9 cellular contexts compared by ENCODE assay signal in genomic region chr7:150979706-150980390, GRCh38. TPM values are rescaled to one million over a fixed set of nuclear protein-coding genes. Genes with fewer than 3 reads are reported as not detected.
DNase-seq lines count a peak whose midpoint lies in the region; ATAC-seq, FAIRE-seq and TF ChIP-seq lines count a peak whose summit lies in the region.
"Had no signal": no experiment of that assay in that cellular context is flagged by ENCODE, and none has a peak within 500 bp of the region (broad histone marks: within the 10 kb centered on the region; RNA-seq: fewer than 3 reads in every experiment).

No MANE protein-coding gene starts in this region.

- H3K27me3 ChIP-seq in KMS-11 (ENCODE audit: insufficient read depth, low read depth) (peaks cover 55% of the 10 kb centered on the region), K562 (ENCODE audit: control insufficient read depth in 2 of 2, insufficient read depth in 2 of 2, low read length in 2 of 2) (peaks cover 23 to 29% of the 10 kb centered on the region in 2 experiments), stomach smooth muscle (ENCODE audit: control insufficient read depth in 1 of 2, insufficient read depth in 2 of 2, low read length in 2 of 2) (peaks cover 0 to 2% of the 10 kb centered on the region in 2 donors)

- no peak overlapping the region for H2AFZ ChIP-seq in KMS-11 (ENCODE audit: low read depth)
- H2AFZ ChIP-seq in K562 (ENCODE audit: low read depth, low read length), result no peak overlapping the region

- ATAC-seq in K562 (no peak), left colon (peak; percentile 15)

- peaks cover 32% of the 10 kb centered on the region for H3K4me1 ChIP-seq in KMS-11 (ENCODE audit: low read depth, poor library complexity, severe bottlenecking)
- H3K4me1 ChIP-seq in K562 (replicated peaks in 1 of 2; ENCODE audit: control insufficient read depth in 2 of 2, insufficient read depth in 2 of 2, low read length in 2 of 2), result peaks cover 37 to 55% of the 10 kb centered on the region in 2 experiments
- H3K4me1 ChIP-seq in stomach smooth muscle (ENCODE audit: control insufficient read depth, insufficient read depth, low read length), result peaks cover 45% of the 10 kb centered on the region

- no peak for FAIRE-seq in K562 (lab: Jason Lieb, UNC)
- FAIRE-seq: GM19239 had no signal

- peaks cover 3% of the 10 kb centered on the region for H3K9me1 ChIP-seq in K562 (ENCODE audit: control insufficient read depth, insufficient read depth, low read length)

- H3K36me3 ChIP-seq in KMS-11 (ENCODE audit: insufficient read depth), result no peaks in the 10 kb centered on the region
- H3K36me3 ChIP-seq in K562 (ENCODE audit: control insufficient read depth, insufficient read depth, low read length), result no peaks in the 10 kb centered on the region
- no peaks in the 10 kb centered on the region for H3K36me3 ChIP-seq in stomach smooth muscle (ENCODE audit: control insufficient read depth in 2 of 2, insufficient read depth in 2 of 2, low read length in 2 of 2)

- H3K9me3 Mint-ChIP-seq in activated naive CD4-positive, alpha-beta T cell treated with anti-CD3 and anti-CD28 coated beads for 36 hours, result no peaks in the 10 kb centered on the region

- H3K27ac Mint-ChIP-seq in activated naive CD4-positive, alpha-beta T cell treated with anti-CD3 and anti-CD28 coated beads for 36 hours, result no peak overlapping the region
- H3K27ac Mint-ChIP-seq: stimulated activated naive B cell treated with anti-CD40 and anti-IgM and Interleukin-4, amounts not matched to agents 10 μg/mL and 1 μg/mL and 100 μg/mL, for 72 hours had no signal

- H3K4me3 ChIP-seq in KMS-11 (IDR thresholded peaks at IDR 0.05; ENCODE audit: insufficient read depth, low read depth, low read length) (no peak overlapping the region), K562 (no peak overlapping the region), stomach smooth muscle (ENCODE audit: low read length in 2 of 2) (peak overlapping the region; percentile 35 to 74)

- H3K27ac ChIP-seq in KMS-11 (no peak overlapping the region), K562 (ENCODE audit: extremely low read depth, low read depth, low read length) (no peak overlapping the region), stomach smooth muscle (ENCODE audit: low read length) (peak overlapping the region; percentile 88)

- no peak overlapping the region for H3K9ac ChIP-seq in KMS-11
- peak overlapping the region in 1 of 2 experiments; percentile 77; a peak in 2 of 4 replicates for H3K9ac ChIP-seq in K562 (ENCODE audit: insufficient read depth in 1 of 2, low read depth in 2 of 2, low read length in 2 of 2)
- H3K9ac ChIP-seq in stomach smooth muscle (ENCODE audit: low read length in 2 of 2), result peak overlapping the region in 1 of 2 donors; percentile 47

- H3K4me1 Mint-ChIP-seq in activated naive CD4-positive, alpha-beta T cell treated with anti-CD3 and anti-CD28 coated beads for 36 hours (ENCODE audit: low read depth), result peaks cover 20% of the 10 kb centered on the region

- POLR2A ChIA-PET in K562 (lab: Yijun Ruan, JAX), result interaction anchor here (0.7 to 1.6 kb wide), 13 partner anchors 11 to 113 kb away, joined by 3 to 10 read pairs (median 3); partner anchors contain the start of gene NOS3

- no peak overlapping the region for H3K4me3 Mint-ChIP-seq in activated naive CD4-positive, alpha-beta T cell treated with anti-CD3 and anti-CD28 coated beads for 36 hours
- H3K4me3 Mint-ChIP-seq: stimulated activated naive B cell treated with anti-CD40 and anti-IgM and Interleukin-4, amounts not matched to agents 10 μg/mL and 1 μg/mL and 100 μg/mL, for 72 hours had no signal

- TF ChIP-seq CTCF in KMS-11 (conservative IDR thresholded peaks at IDR 0.05; ENCODE audit: low read depth, low read length), result no peak
- TF ChIP-seq CTCF in K562 (IDR thresholded peaks at IDR 0.05 in 2 of 3, conservative IDR thresholded peaks at IDR 0.05 in 1 of 3; ENCODE audit: insufficient read depth in 2 of 3, low read depth in 1 of 3, low read length in 3 of 3), result no peak

- no peak for TF ChIP-seq RAD21 in K562 (CRISPR knock-in tag; conservative IDR thresholded peaks at IDR 0.05 in 1 of 2, IDR thresholded peaks at IDR 0.05 in 1 of 2)

- H3K27me3 Mint-ChIP-seq in activated naive CD4-positive, alpha-beta T cell treated with anti-CD3 and anti-CD28 coated beads for 36 hours (ENCODE audit: low read depth), result peaks cover 46% of the 10 kb centered on the region

- in situ Hi-C loops in K562 (cut with MboI), result no loop called here

- intact Hi-C loops in K562 (cut with micrococcal nuclease) (no loop called here), left colon (cut with DNase I, micrococcal nuclease) (loop anchor here (10.0 kb wide), 2 partner anchors 85 to 195 kb away; no protein-coding TSS in a partner anchor)
- intact Hi-C loops in activated naive CD4-positive, alpha-beta T cell treated with anti-CD3 and anti-CD28 coated beads for 36 hours (cut with micrococcal nuclease), result no loop called here

- peak overlapping the region; percentile 100 for H3K4me2 ChIP-seq in KMS-11
- H3K4me2 ChIP-seq in K562 (ENCODE audit: insufficient read depth, low read length), result peak overlapping the region; percentile 85

- H3K79me2 ChIP-seq in KMS-11 (ENCODE audit: insufficient read depth, low read depth), result no peaks in the 10 kb centered on the region
- H3K79me2 ChIP-seq in K562 (ENCODE audit: control insufficient read depth, insufficient read depth, low read length), result peaks cover 26% of the 10 kb centered on the region

- no peaks in the 10 kb centered on the region for H4K20me1 ChIP-seq in KMS-11 (ENCODE audit: insufficient read depth)
- peaks cover 9% of the 10 kb centered on the region; the same call in 1 of the 2 replicates for H4K20me1 ChIP-seq in K562 (replicated peaks; ENCODE audit: control insufficient read depth, insufficient read depth, low read length)

- H3K9me3 ChIP-seq in K562 (replicated peaks; ENCODE audit: control insufficient read depth, insufficient read depth, low read depth, low read length) (no peaks in the 10 kb centered on the region), stomach smooth muscle (ENCODE audit: control insufficient read depth in 2 of 2, low read length in 2 of 2) (no peaks in the 10 kb centered on the region)

- no TSS peak for BruUV-seq in K562 (replicated peaks; lab: Mats Ljungman, UMichigan)

- H3K36me3 Mint-ChIP-seq in activated naive CD4-positive, alpha-beta T cell treated with anti-CD3 and anti-CD28 coated beads for 36 hours (ENCODE audit: low read depth), result no peaks in the 10 kb centered on the region

- TF ChIP-seq EP300 in K562 (IDR thresholded peaks at IDR 0.05; ENCODE audit: low read length), result no peak

- CTCF ChIA-PET in K562 (lab: Yijun Ruan, JAX; ENCODE audit: low intra/inter-chr PET ratio), result interaction anchor here (0.9 to 1.0 kb wide), 2 partner anchors 9 to 81 kb away, joined by 4 to 7 read pairs; no protein-coding TSS in a partner anchor
- CTCF ChIA-PET in activated naive CD4-positive, alpha-beta T cell treated with anti-CD3 and anti-CD28 coated beads for 36 hours (lab: Charles Lee), result interaction anchor here (0.9 to 2.9 kb wide), 5 partner anchors 10 to 39 kb away, joined by 3 to 15 read pairs (median 5); no protein-coding TSS in a partner anchor

- TF ChIP-seq POLR2A in K562 (conservative IDR thresholded peaks at IDR 0.05), result no peak

- WGBS in K562 (ENCODE audit: insufficient coverage, low coverage, missing lambda C conversion rate), result 15% methylated on average over 7 of the region's 7 CpGs

- DNase-seq in K562 (ENCODE audit: extremely low read depth in 1 of 4, low spot score in 3 of 4) (no peak), left colon (peak; percentile 34 to 74), D341Med (ENCODE audit: low spot score) (no peak), T1000 (lab: John Stamatoyannopoulos, UW) (no peak)
- no peak for DNase-seq in activated naive CD4-positive, alpha-beta T cell treated with anti-CD3 and anti-CD28 coated beads for 36 hours
- DNase-seq: stimulated activated naive B cell treated with anti-CD40 and anti-IgM and Interleukin-4, amounts not matched to agents 10 μg/mL and 1 μg/mL and 100 μg/mL, for 72 hours had no signal

RNA-seq across cellular contexts. Expression of gene KCNH2, which starts 1.7 kb away (rescaled TPM):
- 101 and 344 TPM in 2 replicates for total RNA-seq in K562 (2011; cell fraction: chromatin; rRNA removed; ENCODE audit: low replicate concordance)
- 421 and 427 TPM in 2 replicates for total RNA-seq in K562 (2011; cell fraction: nucleolus; rRNA removed)
- total RNA-seq in K562 (2011; cell fraction: nucleoplasm; rRNA removed), result 291 and 342 TPM in 2 replicates
- total RNA-seq in K562 (2014; rRNA removed) (326 and 470 TPM in 2 replicates), K562 (2014; rRNA removed; fragmentation: Illumina TruSeq; extraction: Trizol) (63.4 and 97.8 TPM in 2 replicates), K562 (2015; rRNA removed; fragmentation: Illumina TruSeq; extraction: Trizol) (215 and 218 TPM in 2 replicates), K562 (2021) (368 and 385 TPM in 2 replicates), left colon (10 to 100 TPM in 1 of 2 donors, under 1 TPM in 1; 0.92 to 10.4 TPM)
- polyA plus RNA-seq in K562 (2011; rRNA removed) (125 and 154 TPM in 2 replicates), K562 (2014; fragmentation: Illumina TruSeq; extraction: Trizol) (222 and 298 TPM in 2 replicates), K562 (2014; fragmentation: Nextera tagmentation; extraction: Ambion mirVana) (10 to 100 TPM; 18.1 to 29.0 TPM), K562 (2014; rRNA removed) (251 and 295 TPM in 2 replicates)
- 184 and 684 TPM in 2 replicates for polyA plus RNA-seq in K562 (2011; cell fraction: cytosol; rRNA removed)
- 202 and 446 TPM in 2 replicates for polyA plus RNA-seq in K562 (2011; cell fraction: nucleus; rRNA removed)
- polyA plus RNA-seq in K562 (2012), result 270 and 304 TPM in 2 replicates
- 46.2 and 123 TPM in 2 replicates for polyA minus RNA-seq in K562 (2011; rRNA and poly(A)+ RNA removed)
- polyA minus RNA-seq in K562 (2011; cell fraction: cytosol; rRNA and poly(A)+ RNA removed), result 133 and 200 TPM in 2 replicates
- polyA minus RNA-seq in K562 (2011; cell fraction: nucleus; rRNA and poly(A)+ RNA removed), result 111 and 144 TPM in 2 replicates
- under 1 TPM; 0.17 to 0.19 TPM for total RNA-seq in activated naive CD4-positive, alpha-beta T cell treated with anti-CD3 and anti-CD28 coated beads for 36 hours

RNA-seq across cellular contexts. Expression of gene NOS3, which starts 11.0 kb away (rescaled TPM):
- 17.7 and 69.8 TPM in 2 replicates for total RNA-seq in K562 (2011; cell fraction: chromatin; rRNA removed; ENCODE audit: low replicate concordance)
- 82.0 and 87.6 TPM in 2 replicates for total RNA-seq in K562 (2011; cell fraction: nucleolus; rRNA removed)
- 40.3 and 46.6 TPM in 2 replicates for total RNA-seq in K562 (2011; cell fraction: nucleoplasm; rRNA removed)
- total RNA-seq in K562 (2014; rRNA removed) (121 and 170 TPM in 2 replicates), K562 (2014; rRNA removed; fragmentation: Illumina TruSeq; extraction: Trizol) (3.1 and 4.3 TPM in 2 replicates), K562 (2015; rRNA removed; fragmentation: Illumina TruSeq; extraction: Trizol) (43.2 and 45.8 TPM in 2 replicates), K562 (2021) (111 and 124 TPM in 2 replicates), left colon (1 to 10 TPM; 2.7 to 5.4 TPM)
- polyA plus RNA-seq in K562 (2011; rRNA removed) (23.6 and 47.3 TPM in 2 replicates), K562 (2014; fragmentation: Illumina TruSeq; extraction: Trizol) (23.6 and 88.1 TPM in 2 replicates), K562 (2014; fragmentation: Nextera tagmentation; extraction: Ambion mirVana) (1 to 10 TPM; 1.1 to 2.9 TPM), K562 (2014; rRNA removed) (102 and 118 TPM in 2 replicates)
- polyA plus RNA-seq in K562 (2011; cell fraction: cytosol; rRNA removed), result 58.9 and 221 TPM in 2 replicates
- polyA plus RNA-seq in K562 (2011; cell fraction: nucleus; rRNA removed), result 50.4 and 106 TPM in 2 replicates
- polyA plus RNA-seq in K562 (2012), result 87.2 and 107 TPM in 2 replicates
- 11.7 and 21.2 TPM in 2 replicates for polyA minus RNA-seq in K562 (2011; rRNA and poly(A)+ RNA removed)
- 65.3 and 77.5 TPM in 2 replicates for polyA minus RNA-seq in K562 (2011; cell fraction: cytosol; rRNA and poly(A)+ RNA removed)
- polyA minus RNA-seq in K562 (2011; cell fraction: nucleus; rRNA and poly(A)+ RNA removed), result 35.9 and 37.0 TPM in 2 replicates
- total RNA-seq in activated naive CD4-positive, alpha-beta T cell treated with anti-CD3 and anti-CD28 coated beads for 36 hours, result 1 to 10 TPM; 7.1 to 9.2 TPM

RNA-seq across cellular contexts. Expression of gene ATG9B, which starts 44.4 kb away (rescaled TPM):
- total RNA-seq in K562 (2011; cell fraction: chromatin; rRNA removed; ENCODE audit: low replicate concordance), result 3.9 and 10.1 TPM in 2 replicates
- total RNA-seq in K562 (2011; cell fraction: nucleolus; rRNA removed), result 5.8 and 7.7 TPM in 2 replicates
- 4.8 and 12.4 TPM in 2 replicates for total RNA-seq in K562 (2011; cell fraction: nucleoplasm; rRNA removed)
- total RNA-seq in K562 (2014; rRNA removed), result 2.0 and 2.1 TPM in 2 replicates
- 0.64 and 1.2 TPM in 2 replicates for total RNA-seq in K562 (2014; rRNA removed; fragmentation: Illumina TruSeq; extraction: Trizol)
- 0.29 and 0.90 TPM in 2 replicates for total RNA-seq in K562 (2015; rRNA removed; fragmentation: Illumina TruSeq; extraction: Trizol)
- 2.2 and 4.7 TPM in 2 replicates for total RNA-seq in K562 (2021)
- polyA plus RNA-seq in K562 (2011; rRNA removed), result 1.3 and 1.7 TPM in 2 replicates
- 1.2 and 1.7 TPM in 2 replicates for polyA plus RNA-seq in K562 (2011; cell fraction: cytosol; rRNA removed)
- polyA plus RNA-seq in K562 (2011; cell fraction: nucleus; rRNA removed), result 5.9 and 13.7 TPM in 2 replicates
- polyA plus RNA-seq in K562 (2012), result 6.6 and 7.2 TPM in 2 replicates
- polyA plus RNA-seq in K562 (2014; fragmentation: Illumina TruSeq; extraction: Trizol), result 0.92 and 1.4 TPM in 2 replicates
- 1 to 10 TPM; 5.0 to 6.9 TPM for polyA plus RNA-seq in K562 (2014; fragmentation: Nextera tagmentation; extraction: Ambion mirVana)
- polyA plus RNA-seq in K562 (2014; rRNA removed), result 2.7 and 8.0 TPM in 2 replicates
- polyA minus RNA-seq in K562 (2011; rRNA and poly(A)+ RNA removed), result 0.27 and 0.63 TPM in 2 replicates
- not detected in 2 replicates for polyA minus RNA-seq in K562 (2011; cell fraction: cytosol; rRNA and poly(A)+ RNA removed)
- polyA minus RNA-seq in K562 (2011; cell fraction: nucleus; rRNA and poly(A)+ RNA removed), result 1.00 and 2.6 TPM in 2 replicates
- under 1 TPM in 1 of 2 donors, not detected in 1; 0.22 TPM for total RNA-seq in left colon
- total RNA-seq in activated naive CD4-positive, alpha-beta T cell treated with anti-CD3 and anti-CD28 coated beads for 36 hours, result 1 to 10 TPM; 2.8 to 4.0 TPM

RNA-seq across cellular contexts. Expression of gene ABCB8, which starts 48.4 kb away (rescaled TPM):
- 193 and 406 TPM in 2 replicates for total RNA-seq in K562 (2011; cell fraction: chromatin; rRNA removed; ENCODE audit: low replicate concordance)
- total RNA-seq in K562 (2011; cell fraction: nucleolus; rRNA removed), result 266 and 270 TPM in 2 replicates
- total RNA-seq in K562 (2011; cell fraction: nucleoplasm; rRNA removed), result 209 and 255 TPM in 2 replicates
- total RNA-seq in K562 (2014; rRNA removed) (63.5 and 79.1 TPM in 2 replicates), K562 (2014; rRNA removed; fragmentation: Illumina TruSeq; extraction: Trizol) (16.9 and 21.9 TPM in 2 replicates), K562 (2015; rRNA removed; fragmentation: Illumina TruSeq; extraction: Trizol) (36.3 and 38.0 TPM in 2 replicates), K562 (2021) (106 and 109 TPM in 2 replicates), left colon (10 to 100 TPM; 25.3 to 40.0 TPM)
- polyA plus RNA-seq in K562 (2011; rRNA removed) (27.0 and 42.2 TPM in 2 replicates), K562 (2014; fragmentation: Illumina TruSeq; extraction: Trizol) (61.4 and 89.2 TPM in 2 replicates), K562 (2014; fragmentation: Nextera tagmentation; extraction: Ambion mirVana) (1 to 10 TPM; 7.6 to 9.2 TPM), K562 (2014; rRNA removed) (73.6 and 81.3 TPM in 2 replicates)
- 44.7 and 109 TPM in 2 replicates for polyA plus RNA-seq in K562 (2011; cell fraction: cytosol; rRNA removed)
- 87.0 and 201 TPM in 2 replicates for polyA plus RNA-seq in K562 (2011; cell fraction: nucleus; rRNA removed)
- 64.3 and 65.5 TPM in 2 replicates for polyA plus RNA-seq in K562 (2012)
- polyA minus RNA-seq in K562 (2011; rRNA and poly(A)+ RNA removed), result 23.8 and 38.7 TPM in 2 replicates
- polyA minus RNA-seq in K562 (2011; cell fraction: cytosol; rRNA and poly(A)+ RNA removed), result 44.9 and 63.6 TPM in 2 replicates
- polyA minus RNA-seq in K562 (2011; cell fraction: nucleus; rRNA and poly(A)+ RNA removed), result 54.3 and 64.6 TPM in 2 replicates
- total RNA-seq in activated naive CD4-positive, alpha-beta T cell treated with anti-CD3 and anti-CD28 coated beads for 36 hours, result 10 to 100 TPM; 41.3 to 47.8 TPM

Comparison
In these comparisons a context has a peak if more than half of its experiments do, and no peak if none do; other contexts are left out.
1. H3K4me3 ChIP-seq: peak in stomach smooth muscle (2 of 2); none in KMS-11 (single experiment) and K562 (single experiment).
2. DNase-seq: peak in left colon (2 of 2); none in K562 (0 of 4), D341Med (single experiment), T1000 (single experiment) and activated naive CD4-positive, alpha-beta T cell treated with anti-CD3 and anti-CD28 coated beads for 36 hours (single experiment).
3. RNA of gene KCNH2, which starts 1.7 kb away (total RNA-seq): 63.4 to 470 TPM in K562; 0.92 to 10.4 TPM in left colon and 0.17 to 0.19 TPM in activated naive CD4-positive, alpha-beta T cell treated with anti-CD3 and anti-CD28 coated beads for 36 hours; every median in the first group is over 4 times any median in the second.
4. intact Hi-C loops: an anchor here in left colon (10.0 kb wide); none called in K562 and activated naive CD4-positive, alpha-beta T cell treated with anti-CD3 and anti-CD28 coated beads for 36 hours.